Comparison of ENCODE assay signal across 1 cellular context in the genomic region with DNA sequence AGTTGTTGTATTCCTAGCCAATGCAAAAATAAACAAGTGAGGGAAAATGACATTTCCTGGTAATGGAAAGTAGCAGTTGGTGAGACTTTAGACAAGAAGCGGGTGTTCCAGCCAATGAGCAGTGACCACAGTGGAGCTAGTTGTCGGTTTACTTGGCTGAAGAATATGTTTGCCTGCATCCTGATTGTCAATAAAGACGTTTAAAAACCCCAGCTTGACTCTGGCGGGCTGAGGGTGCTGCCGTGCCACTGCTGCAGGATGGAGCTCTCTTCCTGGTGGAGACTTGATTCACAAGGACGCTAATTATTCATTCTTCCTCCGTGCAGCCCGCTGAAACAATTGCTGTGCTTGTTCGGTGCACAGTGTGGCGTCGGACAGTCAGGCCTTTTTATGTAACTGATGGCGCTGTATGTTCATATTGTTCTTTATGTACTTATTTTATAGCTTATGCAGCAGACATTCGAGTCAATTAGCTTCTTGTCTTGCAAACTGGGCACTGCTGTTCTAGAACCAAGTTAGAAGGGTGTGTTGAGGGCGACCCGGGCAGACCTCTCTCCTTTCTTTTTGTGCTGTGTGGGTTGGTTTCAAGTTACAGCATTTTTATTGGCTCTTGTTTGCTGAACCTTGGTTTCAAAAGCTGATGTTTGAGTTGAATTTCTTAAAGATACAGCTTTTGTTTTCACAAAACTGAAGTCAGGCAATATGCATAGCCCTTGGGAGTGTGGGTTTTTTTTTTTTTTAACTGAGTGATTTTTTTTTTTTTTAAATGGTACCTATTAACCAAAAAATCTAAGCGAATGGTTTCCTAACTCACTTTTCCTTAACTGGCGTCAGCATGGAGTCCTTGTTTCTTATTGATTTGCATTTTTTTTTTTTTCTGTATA.
TF ChIP-seq lines count a peak whose summit lies in the region.

No MANE protein-coding gene starts in this region.

TF ChIP-seq in HepG2, 621 proteins besides CTCF, POLR2A, EP300 and RAD21 (continued from another document and continues in another):
- no peak for TF ChIP-seq ZSCAN20 (CRISPR knock-in tag; IDR thresholded peaks at IDR 0.05; ENCODE audit: borderline replicate concordance)
- 0 out of 2 replicates have a peak, but pooled peaks have one; percentile 21 for TF ChIP-seq SIN3A (IDR thresholded peaks at IDR 0.05; ENCODE audit: borderline replicate concordance, low read depth, low read length)
- TF ChIP-seq, protein P1, sequence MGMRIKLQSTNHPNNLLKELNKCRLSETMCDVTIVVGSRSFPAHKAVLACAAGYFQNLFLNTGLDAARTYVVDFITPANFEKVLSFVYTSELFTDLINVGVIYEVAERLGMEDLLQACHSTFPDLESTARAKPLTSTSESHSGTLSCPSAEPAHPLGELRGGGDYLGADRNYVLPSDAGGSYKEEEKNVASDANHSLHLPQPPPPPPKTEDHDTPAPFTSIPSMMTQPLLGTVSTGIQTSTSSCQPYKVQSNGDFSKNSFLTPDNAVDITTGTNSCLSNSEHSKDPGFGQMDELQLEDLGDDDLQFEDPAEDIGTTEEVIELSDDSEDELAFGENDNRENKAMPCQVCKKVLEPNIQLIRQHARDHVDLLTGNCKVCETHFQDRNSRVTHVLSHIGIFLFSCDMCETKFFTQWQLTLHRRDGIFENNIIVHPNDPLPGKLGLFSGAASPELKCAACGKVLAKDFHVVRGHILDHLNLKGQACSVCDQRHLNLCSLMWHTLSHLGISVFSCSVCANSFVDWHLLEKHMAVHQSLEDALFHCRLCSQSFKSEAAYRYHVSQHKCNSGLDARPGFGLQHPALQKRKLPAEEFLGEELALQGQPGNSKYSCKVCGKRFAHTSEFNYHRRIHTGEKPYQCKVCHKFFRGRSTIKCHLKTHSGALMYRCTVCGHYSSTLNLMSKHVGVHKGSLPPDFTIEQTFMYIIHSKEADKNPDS (CRISPR knock-in tag; IDR thresholded peaks at IDR 0.05), result no peak
- TF ChIP-seq JUNB (CRISPR knock-in tag; IDR thresholded peaks at IDR 0.05; ENCODE audit: borderline replicate concordance), result no peak
- TF ChIP-seq, protein P2, sequence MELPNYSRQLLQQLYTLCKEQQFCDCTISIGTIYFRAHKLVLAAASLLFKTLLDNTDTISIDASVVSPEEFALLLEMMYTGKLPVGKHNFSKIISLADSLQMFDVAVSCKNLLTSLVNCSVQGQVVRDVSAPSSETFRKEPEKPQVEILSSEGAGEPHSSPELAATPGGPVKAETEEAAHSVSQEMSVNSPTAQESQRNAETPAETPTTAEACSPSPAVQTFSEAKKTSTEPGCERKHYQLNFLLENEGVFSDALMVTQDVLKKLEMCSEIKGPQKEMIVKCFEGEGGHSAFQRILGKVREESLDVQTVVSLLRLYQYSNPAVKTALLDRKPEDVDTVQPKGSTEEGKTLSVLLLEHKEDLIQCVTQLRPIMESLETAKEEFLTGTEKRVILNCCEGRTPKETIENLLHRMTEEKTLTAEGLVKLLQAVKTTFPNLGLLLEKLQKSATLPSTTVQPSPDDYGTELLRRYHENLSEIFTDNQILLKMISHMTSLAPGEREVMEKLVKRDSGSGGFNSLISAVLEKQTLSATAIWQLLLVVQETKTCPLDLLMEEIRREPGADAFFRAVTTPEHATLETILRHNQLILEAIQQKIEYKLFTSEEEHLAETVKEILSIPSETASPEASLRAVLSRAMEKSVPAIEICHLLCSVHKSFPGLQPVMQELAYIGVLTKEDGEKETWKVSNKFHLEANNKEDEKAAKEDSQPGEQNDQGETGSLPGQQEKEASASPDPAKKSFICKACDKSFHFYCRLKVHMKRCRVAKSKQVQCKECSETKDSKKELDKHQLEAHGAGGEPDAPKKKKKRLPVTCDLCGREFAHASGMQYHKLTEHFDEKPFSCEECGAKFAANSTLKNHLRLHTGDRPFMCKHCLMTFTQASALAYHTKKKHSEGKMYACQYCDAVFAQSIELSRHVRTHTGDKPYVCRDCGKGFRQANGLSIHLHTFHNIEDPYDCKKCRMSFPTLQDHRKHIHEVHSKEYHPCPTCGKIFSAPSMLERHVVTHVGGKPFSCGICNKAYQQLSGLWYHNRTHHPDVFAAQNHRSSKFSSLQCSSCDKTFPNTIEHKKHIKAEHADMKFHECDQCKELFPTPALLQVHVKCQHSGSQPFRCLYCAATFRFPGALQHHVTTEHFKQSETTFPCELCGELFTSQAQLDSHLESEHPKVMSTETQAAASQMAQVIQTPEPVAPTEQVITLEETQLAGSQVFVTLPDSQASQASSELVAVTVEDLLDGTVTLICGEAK (IDR thresholded peaks at IDR 0.05), result no peak
- TF ChIP-seq, protein P2 (CRISPR knock-in tag; IDR thresholded peaks at IDR 0.05), result peak; percentile 96
- TF ChIP-seq, protein P3, sequence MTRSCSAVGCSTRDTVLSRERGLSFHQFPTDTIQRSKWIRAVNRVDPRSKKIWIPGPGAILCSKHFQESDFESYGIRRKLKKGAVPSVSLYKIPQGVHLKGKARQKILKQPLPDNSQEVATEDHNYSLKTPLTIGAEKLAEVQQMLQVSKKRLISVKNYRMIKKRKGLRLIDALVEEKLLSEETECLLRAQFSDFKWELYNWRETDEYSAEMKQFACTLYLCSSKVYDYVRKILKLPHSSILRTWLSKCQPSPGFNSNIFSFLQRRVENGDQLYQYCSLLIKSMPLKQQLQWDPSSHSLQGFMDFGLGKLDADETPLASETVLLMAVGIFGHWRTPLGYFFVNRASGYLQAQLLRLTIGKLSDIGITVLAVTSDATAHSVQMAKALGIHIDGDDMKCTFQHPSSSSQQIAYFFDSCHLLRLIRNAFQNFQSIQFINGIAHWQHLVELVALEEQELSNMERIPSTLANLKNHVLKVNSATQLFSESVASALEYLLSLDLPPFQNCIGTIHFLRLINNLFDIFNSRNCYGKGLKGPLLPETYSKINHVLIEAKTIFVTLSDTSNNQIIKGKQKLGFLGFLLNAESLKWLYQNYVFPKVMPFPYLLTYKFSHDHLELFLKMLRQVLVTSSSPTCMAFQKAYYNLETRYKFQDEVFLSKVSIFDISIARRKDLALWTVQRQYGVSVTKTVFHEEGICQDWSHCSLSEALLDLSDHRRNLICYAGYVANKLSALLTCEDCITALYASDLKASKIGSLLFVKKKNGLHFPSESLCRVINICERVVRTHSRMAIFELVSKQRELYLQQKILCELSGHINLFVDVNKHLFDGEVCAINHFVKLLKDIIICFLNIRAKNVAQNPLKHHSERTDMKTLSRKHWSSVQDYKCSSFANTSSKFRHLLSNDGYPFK (CRISPR knock-in tag; IDR thresholded peaks at IDR 0.05; ENCODE audit: borderline replicate concordance), result no peak
- TF ChIP-seq THAP11 (CRISPR knock-in tag; IDR thresholded peaks at IDR 0.05), result peak; percentile 43; the same call in 1 of the 2 replicates
- no peak for TF ChIP-seq ETV5 (CRISPR knock-in tag; IDR thresholded peaks at IDR 0.05; ENCODE audit: borderline replicate concordance)
- no peak for TF ChIP-seq SPEN (CRISPR knock-in tag; IDR thresholded peaks at IDR 0.05; ENCODE audit: low read depth)
- 0 out of 2 replicates have a peak, but pooled peaks have one; percentile 33 for TF ChIP-seq CBX5 (CRISPR knock-in tag; IDR thresholded peaks at IDR 0.05; ENCODE audit: borderline replicate concordance)
- TF ChIP-seq MBD4 (IDR thresholded peaks at IDR 0.05; ENCODE audit: borderline replicate concordance, low read length), result no peak
- no peak for TF ChIP-seq FOXK1 (CRISPR knock-in tag; IDR thresholded peaks at IDR 0.05; ENCODE audit: borderline replicate concordance, low read depth)
- no peak for TF ChIP-seq ZNF878 (CRISPR knock-in tag; IDR thresholded peaks at IDR 0.05)
- peak; percentile 71; the same call in 1 of the 2 replicates for TF ChIP-seq ZNF264 (CRISPR knock-in tag; IDR thresholded peaks at IDR 0.05)
- no peak for TF ChIP-seq ZNF232 (CRISPR knock-in tag; IDR thresholded peaks at IDR 0.05; ENCODE audit: borderline replicate concordance)
- no peak for TF ChIP-seq ZNF260 (CRISPR knock-in tag; IDR thresholded peaks at IDR 0.05; ENCODE audit: borderline replicate concordance, low read depth)
- no peak for TF ChIP-seq CREM (IDR thresholded peaks at IDR 0.05)
- TF ChIP-seq CREM (CRISPR knock-in tag; IDR thresholded peaks at IDR 0.05), result no peak
- no peak for TF ChIP-seq HOXD1 (CRISPR knock-in tag; IDR thresholded peaks at IDR 0.05)
- TF ChIP-seq, protein P4, sequence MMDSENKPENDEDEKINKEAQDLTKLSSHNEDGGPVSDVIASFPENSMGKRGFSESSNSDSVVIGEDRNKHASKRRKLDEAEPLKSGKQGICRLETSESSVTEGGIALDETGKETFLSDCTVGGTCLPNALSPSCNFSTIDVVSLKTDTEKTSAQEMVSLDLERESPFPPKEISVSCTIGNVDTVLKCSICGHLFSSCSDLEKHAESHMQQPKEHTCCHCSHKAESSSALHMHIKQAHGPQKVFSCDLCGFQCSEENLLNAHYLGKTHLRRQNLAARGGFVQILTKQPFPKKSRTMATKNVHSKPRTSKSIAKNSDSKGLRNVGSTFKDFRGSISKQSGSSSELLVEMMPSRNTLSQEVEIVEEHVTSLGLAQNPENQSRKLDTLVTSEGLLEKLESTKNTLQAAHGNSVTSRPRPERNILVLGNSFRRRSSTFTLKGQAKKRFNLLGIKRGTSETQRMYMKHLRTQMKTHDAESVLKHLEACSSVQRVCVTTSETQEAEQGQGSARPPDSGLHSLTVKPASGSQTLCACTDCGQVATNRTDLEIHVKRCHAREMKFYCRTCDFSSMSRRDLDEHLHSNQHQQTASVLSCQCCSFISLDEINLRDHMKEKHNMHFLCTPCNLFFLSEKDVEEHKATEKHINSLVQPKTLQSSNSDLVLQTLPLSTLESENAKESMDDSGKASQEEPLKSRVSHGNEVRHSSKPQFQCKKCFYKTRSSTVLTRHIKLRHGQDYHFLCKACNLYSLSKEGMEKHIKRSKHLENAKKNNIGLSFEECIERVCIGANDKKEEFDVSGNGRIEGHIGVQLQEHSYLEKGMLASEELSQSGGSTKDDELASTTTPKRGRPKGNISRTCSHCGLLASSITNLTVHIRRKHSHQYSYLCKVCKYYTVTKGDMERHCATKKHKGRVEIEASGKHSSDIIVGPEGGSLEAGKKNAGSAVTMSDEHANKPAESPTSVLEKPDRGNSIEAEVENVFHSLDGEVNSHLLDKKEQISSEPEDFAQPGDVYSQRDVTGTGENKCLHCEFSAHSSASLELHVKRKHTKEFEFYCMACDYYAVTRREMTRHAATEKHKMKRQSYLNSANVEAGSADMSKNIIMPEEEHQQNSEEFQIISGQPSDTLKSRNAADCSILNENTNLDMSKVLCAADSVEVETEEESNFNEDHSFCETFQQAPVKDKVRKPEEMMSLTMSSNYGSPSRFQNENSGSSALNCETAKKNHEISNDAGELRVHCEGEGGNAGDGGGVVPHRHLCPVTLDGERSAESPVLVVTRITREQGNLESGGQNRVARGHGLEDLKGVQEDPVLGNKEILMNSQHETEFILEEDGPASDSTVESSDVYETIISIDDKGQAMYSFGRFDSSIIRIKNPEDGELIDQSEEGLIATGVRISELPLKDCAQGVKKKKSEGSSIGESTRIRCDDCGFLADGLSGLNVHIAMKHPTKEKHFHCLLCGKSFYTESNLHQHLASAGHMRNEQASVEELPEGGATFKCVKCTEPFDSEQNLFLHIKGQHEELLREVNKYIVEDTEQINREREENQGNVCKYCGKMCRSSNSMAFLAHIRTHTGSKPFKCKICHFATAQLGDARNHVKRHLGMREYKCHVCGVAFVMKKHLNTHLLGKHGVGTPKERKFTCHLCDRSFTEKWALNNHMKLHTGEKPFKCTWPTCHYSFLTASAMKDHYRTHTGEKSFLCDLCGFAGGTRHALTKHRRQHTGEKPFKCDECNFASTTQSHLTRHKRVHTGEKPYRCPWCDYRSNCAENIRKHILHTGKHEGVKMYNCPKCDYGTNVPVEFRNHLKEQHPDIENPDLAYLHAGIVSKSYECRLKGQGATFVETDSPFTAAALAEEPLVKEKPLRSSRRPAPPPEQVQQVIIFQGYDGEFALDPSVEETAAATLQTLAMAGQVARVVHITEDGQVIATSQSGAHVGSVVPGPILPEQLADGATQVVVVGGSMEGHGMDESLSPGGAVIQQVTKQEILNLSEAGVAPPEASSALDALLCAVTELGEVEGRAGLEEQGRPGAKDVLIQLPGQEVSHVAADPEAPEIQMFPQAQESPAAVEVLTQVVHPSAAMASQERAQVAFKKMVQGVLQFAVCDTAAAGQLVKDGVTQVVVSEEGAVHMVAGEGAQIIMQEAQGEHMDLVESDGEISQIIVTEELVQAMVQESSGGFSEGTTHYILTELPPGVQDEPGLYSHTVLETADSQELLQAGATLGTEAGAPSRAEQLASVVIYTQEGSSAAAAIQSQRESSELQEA (CRISPR knock-in tag; IDR thresholded peaks at IDR 0.05; ENCODE audit: not compliant biosample characterization), result no peak
- TF ChIP-seq, protein P5, sequence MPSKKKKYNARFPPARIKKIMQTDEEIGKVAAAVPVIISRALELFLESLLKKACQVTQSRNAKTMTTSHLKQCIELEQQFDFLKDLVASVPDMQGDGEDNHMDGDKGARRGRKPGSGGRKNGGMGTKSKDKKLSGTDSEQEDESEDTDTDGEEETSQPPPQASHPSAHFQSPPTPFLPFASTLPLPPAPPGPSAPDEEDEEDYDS (CRISPR knock-in tag; IDR thresholded peaks at IDR 0.05), result peak; percentile 77
- no peak for TF ChIP-seq ZNF431 (CRISPR knock-in tag; IDR thresholded peaks at IDR 0.05; ENCODE audit: borderline replicate concordance, low read depth)
